2 cellular contexts compared by ENCODE assay signal in genomic region chr3:123547881-123548534, GRCh38.
TF ChIP-seq lines count a peak whose summit lies in the region.

No MANE protein-coding gene starts in this region.

TF ChIP-seq in liver, 16 proteins besides CTCF, POLR2A, EP300 and RAD21:
- TF ChIP-seq RXRA (IDR thresholded peaks at IDR 0.05) (no peak), NR2F2 (IDR thresholded peaks at IDR 0.05) (peak; percentile 62)

TF ChIP-seq in HepG2, 621 proteins besides CTCF, POLR2A, EP300 and RAD21:
- TF ChIP-seq, protein P1, sequence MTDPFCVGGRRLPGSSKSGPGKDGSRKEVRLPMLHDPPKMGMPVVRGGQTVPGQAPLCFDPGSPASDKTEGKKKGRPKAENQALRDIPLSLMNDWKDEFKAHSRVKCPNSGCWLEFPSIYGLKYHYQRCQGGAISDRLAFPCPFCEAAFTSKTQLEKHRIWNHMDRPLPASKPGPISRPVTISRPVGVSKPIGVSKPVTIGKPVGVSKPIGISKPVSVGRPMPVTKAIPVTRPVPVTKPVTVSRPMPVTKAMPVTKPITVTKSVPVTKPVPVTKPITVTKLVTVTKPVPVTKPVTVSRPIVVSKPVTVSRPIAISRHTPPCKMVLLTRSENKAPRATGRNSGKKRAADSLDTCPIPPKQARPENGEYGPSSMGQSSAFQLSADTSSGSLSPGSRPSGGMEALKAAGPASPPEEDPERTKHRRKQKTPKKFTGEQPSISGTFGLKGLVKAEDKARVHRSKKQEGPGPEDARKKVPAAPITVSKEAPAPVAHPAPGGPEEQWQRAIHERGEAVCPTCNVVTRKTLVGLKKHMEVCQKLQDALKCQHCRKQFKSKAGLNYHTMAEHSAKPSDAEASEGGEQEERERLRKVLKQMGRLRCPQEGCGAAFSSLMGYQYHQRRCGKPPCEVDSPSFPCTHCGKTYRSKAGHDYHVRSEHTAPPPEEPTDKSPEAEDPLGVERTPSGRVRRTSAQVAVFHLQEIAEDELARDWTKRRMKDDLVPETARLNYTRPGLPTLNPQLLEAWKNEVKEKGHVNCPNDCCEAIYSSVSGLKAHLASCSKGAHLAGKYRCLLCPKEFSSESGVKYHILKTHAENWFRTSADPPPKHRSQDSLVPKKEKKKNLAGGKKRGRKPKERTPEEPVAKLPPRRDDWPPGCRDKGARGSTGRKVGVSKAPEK (CRISPR knock-in tag; IDR thresholded peaks at IDR 0.05; ENCODE audit: borderline replicate concordance) = no peak
- no peak for TF ChIP-seq ELF4 (CRISPR knock-in tag; IDR thresholded peaks at IDR 0.05; ENCODE audit: borderline replicate concordance)
- no peak for TF ChIP-seq ZFP36L2 (CRISPR knock-in tag; IDR thresholded peaks at IDR 0.05)
- no peak for TF ChIP-seq FOSL2 (CRISPR knock-in tag; IDR thresholded peaks at IDR 0.05)
- TF ChIP-seq ZNF274 (CRISPR knock-in tag; IDR thresholded peaks at IDR 0.05) = no peak
- TF ChIP-seq HNRNPLL (IDR thresholded peaks at IDR 0.05; ENCODE audit: low read depth, low read length, poor library complexity, severe bottlenecking) = no peak
- no peak for TF ChIP-seq ARID3A (IDR thresholded peaks at IDR 0.05; ENCODE audit: low read depth, low read length)
- TF ChIP-seq, protein P2, sequence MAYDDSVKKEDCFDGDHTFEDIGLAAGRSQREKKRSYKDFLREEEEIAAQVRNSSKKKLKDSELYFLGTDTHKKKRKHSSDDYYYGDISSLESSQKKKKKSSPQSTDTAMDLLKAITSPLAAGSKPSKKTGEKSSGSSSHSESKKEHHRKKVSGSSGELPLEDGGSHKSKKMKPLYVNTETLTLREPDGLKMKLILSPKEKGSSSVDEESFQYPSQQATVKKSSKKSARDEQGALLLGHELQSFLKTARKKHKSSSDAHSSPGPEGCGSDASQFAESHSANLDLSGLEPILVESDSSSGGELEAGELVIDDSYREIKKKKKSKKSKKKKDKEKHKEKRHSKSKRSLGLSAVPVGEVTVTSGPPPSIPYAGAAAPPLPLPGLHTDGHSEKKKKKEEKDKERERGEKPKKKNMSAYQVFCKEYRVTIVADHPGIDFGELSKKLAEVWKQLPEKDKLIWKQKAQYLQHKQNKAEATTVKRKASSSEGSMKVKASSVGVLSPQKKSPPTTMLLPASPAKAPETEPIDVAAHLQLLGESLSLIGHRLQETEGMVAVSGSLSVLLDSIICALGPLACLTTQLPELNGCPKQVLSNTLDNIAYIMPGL (CRISPR knock-in tag; IDR thresholded peaks at IDR 0.05; ENCODE audit: borderline replicate concordance in 1 of 2, low read depth in 1 of 2) = no peak
- TF ChIP-seq ZFP36L1 (CRISPR knock-in tag; IDR thresholded peaks at IDR 0.05) = no peak
- TF ChIP-seq, protein P3, sequence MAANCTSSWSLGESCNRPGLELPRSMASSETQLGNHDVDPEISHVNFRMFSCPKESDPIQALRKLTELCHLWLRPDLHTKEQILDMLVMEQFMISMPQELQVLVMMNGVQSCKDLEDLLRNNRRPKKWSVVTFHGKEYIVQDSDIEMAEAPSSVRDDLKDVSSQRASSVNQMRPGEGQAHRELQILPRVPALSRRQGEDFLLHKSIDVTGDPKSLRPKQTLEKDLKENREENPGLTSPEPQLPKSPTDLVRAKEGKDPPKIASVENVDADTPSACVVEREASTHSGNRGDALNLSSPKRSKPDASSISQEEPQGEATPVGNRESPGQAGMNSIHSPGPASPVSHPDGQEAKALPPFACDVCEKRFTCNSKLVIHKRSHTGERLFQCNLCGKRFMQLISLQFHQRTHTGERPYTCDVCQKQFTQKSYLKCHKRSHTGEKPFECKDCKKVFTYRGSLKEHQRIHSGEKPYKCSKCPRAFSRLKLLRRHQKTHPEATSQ (CRISPR knock-in tag; IDR thresholded peaks at IDR 0.05; ENCODE audit: borderline replicate concordance) = no peak
- TF ChIP-seq, protein P4, sequence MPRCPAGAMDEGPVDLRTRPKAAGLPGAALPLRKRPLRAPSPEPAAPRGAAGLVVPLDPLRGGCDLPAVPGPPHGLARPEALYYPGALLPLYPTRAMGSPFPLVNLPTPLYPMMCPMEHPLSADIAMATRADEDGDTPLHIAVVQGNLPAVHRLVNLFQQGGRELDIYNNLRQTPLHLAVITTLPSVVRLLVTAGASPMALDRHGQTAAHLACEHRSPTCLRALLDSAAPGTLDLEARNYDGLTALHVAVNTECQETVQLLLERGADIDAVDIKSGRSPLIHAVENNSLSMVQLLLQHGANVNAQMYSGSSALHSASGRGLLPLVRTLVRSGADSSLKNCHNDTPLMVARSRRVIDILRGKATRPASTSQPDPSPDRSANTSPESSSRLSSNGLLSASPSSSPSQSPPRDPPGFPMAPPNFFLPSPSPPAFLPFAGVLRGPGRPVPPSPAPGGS (CRISPR knock-in tag; IDR thresholded peaks at IDR 0.05) = no peak
